In genomic region chr17:41885733-41886132, GRCh38 we compare ENCODE assay signal across 11 cellular contexts. TPM values are rescaled to one million over a fixed set of nuclear protein-coding genes. Genes with fewer than 3 reads are reported as not detected.
DNase-seq lines count a peak whose midpoint lies in the region; ATAC-seq and TF ChIP-seq lines count a peak whose summit lies in the region.
"Had no signal": no experiment of that assay in that cellular context is flagged by ENCODE, and none has a peak within 500 bp of the region (broad histone marks: within the 10 kb centered on the region; RNA-seq: fewer than 3 reads in every experiment).

No MANE protein-coding gene starts in this region.

- no peaks in the 10 kb centered on the region for H3K4me1 ChIP-seq in BE2C
- H3K4me1 ChIP-seq in HEK293 (ENCODE audit: control insufficient read depth, insufficient read depth, low read length): no peaks in the 10 kb centered on the region
- H3K4me1 ChIP-seq in adipocyte (ENCODE audit: control insufficient read depth, insufficient read depth, low read length): no peaks in the 10 kb centered on the region
- H3K4me1 ChIP-seq in liver (ENCODE audit: control insufficient read depth in 4 of 4, insufficient read depth in 4 of 4, low read length in 3 of 4): no peaks in the 10 kb centered on the region

- no peak overlapping the region for H3K27ac Mint-ChIP-seq in activated naive CD8-positive, alpha-beta T cell treated with anti-CD3 and anti-CD28 coated beads, Interleukin-2, amount 50 U/mL, for 24 hours

- H3K9ac ChIP-seq in adipocyte (ENCODE audit: low read length): no peak overlapping the region
- H3K9ac ChIP-seq in liver (ENCODE audit: low read depth in 1 of 2, low read length in 2 of 2): no peak overlapping the region

- H3K36me3 ChIP-seq in BE2C (peaks cover 91% of the 10 kb centered on the region), HEK293 (ENCODE audit: control insufficient read depth in 2 of 2, insufficient read depth in 1 of 2, low read length in 2 of 2) (peaks cover 84 to 89% of the 10 kb centered on the region in 2 experiments), adipocyte (ENCODE audit: control insufficient read depth, insufficient read depth, low read length, severe bottlenecking) (peaks cover 94% of the 10 kb centered on the region), liver (ENCODE audit: control insufficient read depth in 4 of 4, insufficient read depth in 3 of 4, low read depth in 1 of 4, low read length in 3 of 4) (peaks cover 22 to 57% (median 48%) of the 10 kb centered on the region in 4 donors)

- POLR2A ChIA-PET in HEK293 (lab: Yijun Ruan, JAX): no interaction called here

- no peaks in the 10 kb centered on the region for H3K27me3 Mint-ChIP-seq in activated naive CD8-positive, alpha-beta T cell treated with anti-CD3 and anti-CD28 coated beads, Interleukin-2, amount 50 U/mL, for 24 hours

- peaks cover 56% of the 10 kb centered on the region for H3K36me3 Mint-ChIP-seq in activated naive CD8-positive, alpha-beta T cell treated with anti-CD3 and anti-CD28 coated beads, Interleukin-2, amount 50 U/mL, for 24 hours (ENCODE audit: low read depth)

- TF ChIP-seq CTCF in BE2C (IDR thresholded peaks at IDR 0.05; ENCODE audit: low read depth, low read length) (peak; percentile 58), HEK293 (tag by site-specific recombination; IDR thresholded peaks at IDR 0.05) (peak; percentile 63), liver (IDR thresholded peaks at IDR 0.05; ENCODE audit: low read depth, low read length, missing input control) (peak; percentile 33)

- H3K27ac ChIP-seq in HEK293 (ENCODE audit: extremely low read depth, low read depth, low read length): no peak overlapping the region
- no peak overlapping the region for H3K27ac ChIP-seq in liver (ENCODE audit: low read depth in 1 of 2, low read length in 2 of 2)
- H3K27ac ChIP-seq: SK-N-MC had no signal

- TF ChIP-seq RAD21 in liver (IDR thresholded peaks at IDR 0.05): peak; percentile 75 to 80

- H3K4me3 ChIP-seq in BE2C (ENCODE audit: low read depth, low read length): no peak overlapping the region
- no peak overlapping the region for H3K4me3 ChIP-seq in HEK293 (ENCODE audit: low read depth, low read length)
- H3K4me3 ChIP-seq in adipocyte (ENCODE audit: low read length): no peak overlapping the region
- H3K4me3 ChIP-seq in liver (ENCODE audit: low read depth in 1 of 3, low read length in 3 of 3): no peak overlapping the region
- H3K4me3 ChIP-seq: SK-N-MC had no signal

- no peaks in the 10 kb centered on the region for H3K9me3 Mint-ChIP-seq in activated naive CD8-positive, alpha-beta T cell treated with anti-CD3 and anti-CD28 coated beads, Interleukin-2, amount 50 U/mL, for 24 hours

- 87% methylated on average over 6 of the region's 6 CpGs for WGBS in liver

- H3K9me3 ChIP-seq in BE2C (no peaks in the 10 kb centered on the region), HEK293 (ENCODE audit: control insufficient read depth, insufficient read depth, low read depth, low read length) (no peaks in the 10 kb centered on the region), adipocyte (ENCODE audit: control insufficient read depth, low read length) (no peaks in the 10 kb centered on the region), liver (ENCODE audit: control insufficient read depth in 4 of 4, low read length in 3 of 4) (no peaks in the 10 kb centered on the region)

- no peak overlapping the region for H3K4me3 Mint-ChIP-seq in activated naive CD8-positive, alpha-beta T cell treated with anti-CD3 and anti-CD28 coated beads, Interleukin-2, amount 50 U/mL, for 24 hours

- H3K27me3 ChIP-seq in BE2C: no peaks in the 10 kb centered on the region
- no peaks in the 10 kb centered on the region for H3K27me3 ChIP-seq in adipocyte (replicated peaks; ENCODE audit: control insufficient read depth, insufficient read depth, low read length)
- no peaks in the 10 kb centered on the region for H3K27me3 ChIP-seq in liver (ENCODE audit: control insufficient read depth in 4 of 4, insufficient read depth in 4 of 4, low read length in 3 of 4)

- DNase-seq in BE2C: peak; percentile 36
- DNase-seq in adipocyte (ENCODE audit: low read depth): peak; percentile 11
- no peak for DNase-seq in activated CD4-positive, alpha-beta T cell treated with anti-CD3 and anti-CD28 coated beads for 4 hours
- no peak for DNase-seq in activated naive CD8-positive, alpha-beta T cell treated with anti-CD3 and anti-CD28 coated beads, Interleukin-2, amount 50 U/mL, for 24 hours
- DNase-seq: cortex of kidney, NCI-H1436 treated with DMSO at 0.1 percent for 48 hours had no signal

- CTCF ChIA-PET in HEK293 (lab: Yijun Ruan, JAX): interaction anchor here (0.6 to 2.0 kb wide), 7 partner anchors 12 to 1331 kb away, joined by 3 to 6 read pairs (median 4); no protein-coding TSS in a partner anchor

- H3K4me1 Mint-ChIP-seq in activated naive CD8-positive, alpha-beta T cell treated with anti-CD3 and anti-CD28 coated beads, Interleukin-2, amount 50 U/mL, for 24 hours: no peaks in the 10 kb centered on the region

- ATAC-seq in GM18907 (IDR thresholded peaks at IDR 0.05; ENCODE audit: unreplicated experiment) (no peak), GM19324 (IDR thresholded peaks at IDR 0.05; ENCODE audit: low FRiP score, unreplicated experiment) (no peak)
- ATAC-seq in activated naive CD8-positive, alpha-beta T cell treated with anti-CD3 and anti-CD28 coated beads, Interleukin-2, amount 50 U/mL, for 24 hours: no peak

TF ChIP-seq in HEK293, 187 proteins besides CTCF, POLR2A, EP300 and RAD21 (continues in another document):
- no peak for TF ChIP-seq ZNF280C (tag by site-specific recombination; IDR thresholded peaks at IDR 0.05)
- no peak for TF ChIP-seq ZNF138 (tag by site-specific recombination; IDR thresholded peaks at IDR 0.05; ENCODE audit: borderline replicate concordance)
- TF ChIP-seq ZNF664 (tag by site-specific recombination; IDR thresholded peaks at IDR 0.05): no peak
- TF ChIP-seq ZNF16 (tag by site-specific recombination; IDR thresholded peaks at IDR 0.05; ENCODE audit: low read depth): no peak
- peak; percentile 30; the same call in 1 of the 2 replicates for TF ChIP-seq ZNF600 (tag by site-specific recombination; IDR thresholded peaks at IDR 0.05)
- TF ChIP-seq ZSCAN23 (tag by site-specific recombination; IDR thresholded peaks at IDR 0.05): no peak
- TF ChIP-seq ZNF654 (tag by site-specific recombination; IDR thresholded peaks at IDR 0.05; ENCODE audit: low read depth): peak; percentile 76

TF ChIP-seq in liver, 16 proteins besides CTCF, POLR2A, EP300 and RAD21:
- TF ChIP-seq ZBTB33 (IDR thresholded peaks at IDR 0.05): no peak

RNA-seq across cellular contexts. Expression of gene KLHL11, which starts 20.5 kb away (rescaled TPM):
- 6.6 TPM for polyA plus RNA-seq in BE2C (2012; ENCODE audit: insufficient read depth, insufficient read length, low read depth)
- total RNA-seq in liver: 10 to 100 TPM; 11.9 to 12.6 TPM
- polyA plus RNA-seq in liver: 1 to 10 TPM in 1 of 2 donors, under 1 TPM in 1; 0.68 to 2.4 TPM

RNA-seq across cellular contexts. Expression of gene ACLY, which starts 33.0 kb away (rescaled TPM):
- 313 TPM for polyA plus RNA-seq in BE2C (2012; ENCODE audit: insufficient read depth, insufficient read length, low read depth)
- 100 to 1,000 TPM in 1 of 2 donors, 10 to 100 TPM in 1; 55.4 to 133 TPM for total RNA-seq in liver
- 10 to 100 TPM; 12.1 to 18.8 TPM for polyA plus RNA-seq in liver

RNA-seq across cellular contexts. Expression of gene ODAD4, which starts 44.7 kb away (rescaled TPM):
- 1.8 TPM for polyA plus RNA-seq in BE2C (2012; ENCODE audit: insufficient read depth, insufficient read length, low read depth)
- 1 to 10 TPM in 1 of 2 donors, under 1 TPM in 1; 0.25 to 1.0 TPM for total RNA-seq in liver
- under 1 TPM; 0.07 to 0.21 TPM for polyA plus RNA-seq in liver

RNA-seq across cellular contexts. Expression of gene KLHL10, which starts 48.1 kb away (rescaled TPM):
- polyA plus RNA-seq in BE2C (2012; ENCODE audit: insufficient read depth, insufficient read length, low read depth): not detected
- under 1 TPM in 1 of 2 donors, not detected in 1; 0.17 TPM for total RNA-seq in liver
- polyA plus RNA-seq in liver: under 1 TPM; 0.03 to 0.07 TPM

RNA-seq across cellular contexts. Expression of gene NT5C3B, which starts 49.7 kb away (rescaled TPM):
- polyA plus RNA-seq in BE2C (2012; ENCODE audit: insufficient read depth, insufficient read length, low read depth): 183 TPM
- 10 to 100 TPM; 15.3 to 32.0 TPM for total RNA-seq in liver
- polyA plus RNA-seq in liver: 10 to 100 TPM; 25.1 to 28.8 TPM

Comparison
In these comparisons a context has a peak if more than half of its experiments do, and no peak if none do; other contexts are left out.
1. DNase-seq: peak in BE2C (single experiment) and adipocyte (single experiment); none in activated CD4-positive, alpha-beta T cell treated with anti-CD3 and anti-CD28 coated beads for 4 hours (0 of 2) and activated naive CD8-positive, alpha-beta T cell treated with anti-CD3 and anti-CD28 coated beads, Interleukin-2, amount 50 U/mL, for 24 hours (single experiment).
2. Peak in every context shown above with its lines, with median percentiles within 50 percentile points of each other: CTCF ChIP-seq.